Comparison of ENCODE assay signal across 8 cellular contexts in genomic region chr19:9309974-9310446, GRCh38. TPM values are rescaled to one million over a fixed set of nuclear protein-coding genes. Genes with fewer than 3 reads are reported as not detected.
A peak's percentile ranks its signal among the peaks of the same experiment; 100 is the strongest.
DNase-seq lines count a peak whose midpoint lies in the region; ATAC-seq and TF ChIP-seq lines count a peak whose summit lies in the region.

No MANE protein-coding gene starts in this region.

- peak overlapping the region; percentile 79 for H3K27ac ChIP-seq in BLaER1

- H3K4me3 ChIP-seq in BLaER1 (peak overlapping the region; percentile 97), fibroblast of pulmonary artery (replicated peaks; ENCODE audit: low read depth, low read length) (peak overlapping the region; percentile 77)

- no peaks in the 10 kb centered on the region for H3K27me3 ChIP-seq in BLaER1

- DNase-seq in NCI-H2196 (lab: John Stamatoyannopoulos, UW; ENCODE audit: unreplicated experiment) (peak; percentile 96), fibroblast of pulmonary artery (ENCODE audit: low read depth) (peak; percentile 93), ureter (ENCODE audit: low spot score) (peak; percentile 95)
- no peak for DNase-seq in activated CD4-positive, alpha-beta T cell treated with anti-CD3 and anti-CD28 coated beads, Interleukin-2, amount 10 ng/mL, durations not matched to agents 7 days and 5 days

- H3K4me1 ChIP-seq in BLaER1 = peaks cover 23% of the 10 kb centered on the region

- H3K36me3 ChIP-seq in BLaER1 = peaks cover 9% of the 10 kb centered on the region

- H3K27me3 Mint-ChIP-seq in activated CD4-positive, alpha-beta T cell treated with anti-CD3 and anti-CD28 coated beads, Interleukin-2, amount 10 ng/mL, durations not matched to agents 7 days and 5 days = no peaks in the 10 kb centered on the region
- peaks cover 3% of the 10 kb centered on the region for H3K27me3 Mint-ChIP-seq in nephron (ENCODE audit: low read depth)

- peaks cover 16% of the 10 kb centered on the region for H3K36me3 Mint-ChIP-seq in activated CD4-positive, alpha-beta T cell treated with anti-CD3 and anti-CD28 coated beads, Interleukin-2, amount 10 ng/mL, durations not matched to agents 7 days and 5 days (ENCODE audit: low read depth)
- peaks cover 15% of the 10 kb centered on the region for H3K36me3 Mint-ChIP-seq in nephron (ENCODE audit: low read depth)

- peak overlapping the region; percentile 99 for H3K27ac Mint-ChIP-seq in activated CD4-positive, alpha-beta T cell treated with anti-CD3 and anti-CD28 coated beads, Interleukin-2, amount 10 ng/mL, durations not matched to agents 7 days and 5 days
- peak overlapping the region; percentile 94 to 99 (median 99) for H3K27ac Mint-ChIP-seq in nephron

- ATAC-seq in GM19025 (IDR thresholded peaks at IDR 0.05; ENCODE audit: low read depth, unreplicated experiment) (peak; percentile 49), HG03139 (IDR thresholded peaks at IDR 0.05; ENCODE audit: unreplicated experiment) (peak; percentile 39)

- CTCF ChIA-PET in activated CD4-positive, alpha-beta T cell treated with anti-CD3 and anti-CD28 coated beads, Interleukin-2, amount 10 ng/mL, durations not matched to agents 7 days and 5 days (lab: Charles Lee) = interaction anchor here (1.3 kb wide), 1 partner anchor 126 kb away, joined by 3 read pairs; the partner anchor contains the start of gene ZNF266

- H3K9me3 Mint-ChIP-seq in activated CD4-positive, alpha-beta T cell treated with anti-CD3 and anti-CD28 coated beads, Interleukin-2, amount 10 ng/mL, durations not matched to agents 7 days and 5 days = peaks cover 26% of the 10 kb centered on the region
- H3K9me3 Mint-ChIP-seq in nephron = peaks cover 28% of the 10 kb centered on the region

- peaks cover 22% of the 10 kb centered on the region for H3K4me1 Mint-ChIP-seq in activated CD4-positive, alpha-beta T cell treated with anti-CD3 and anti-CD28 coated beads, Interleukin-2, amount 10 ng/mL, durations not matched to agents 7 days and 5 days
- H3K4me1 Mint-ChIP-seq in nephron = peaks cover 14% of the 10 kb centered on the region

- no peaks in the 10 kb centered on the region for H4K20me1 ChIP-seq in BLaER1

- peaks cover 12% of the 10 kb centered on the region for H3K9me3 ChIP-seq in BLaER1

- H3K9ac ChIP-seq in BLaER1 = peak overlapping the region; percentile 92

- H3K4me3 Mint-ChIP-seq in activated CD4-positive, alpha-beta T cell treated with anti-CD3 and anti-CD28 coated beads, Interleukin-2, amount 10 ng/mL, durations not matched to agents 7 days and 5 days = peak overlapping the region; percentile 78
- H3K4me3 Mint-ChIP-seq in nephron = peak overlapping the region; percentile 90 to 91 (median 90)

- TF ChIP-seq CTCF in fibroblast of pulmonary artery (IDR thresholded peaks at IDR 0.05; ENCODE audit: low read length, missing control alignments) (no peak), nephron (IDR thresholded peaks at IDR 0.05; ENCODE audit: unreplicated experiment in 3 of 3) (no peak)

- POLR2A ChIA-PET in activated CD4-positive, alpha-beta T cell treated with anti-CD3 and anti-CD28 coated beads, Interleukin-2, amount 10 ng/mL, durations not matched to agents 7 days and 5 days (lab: Charles Lee) = no interaction called here

- H3K4me2 ChIP-seq in BLaER1 = peak overlapping the region; percentile 24; the same call in 1 of the 2 replicates

RNA-seq across cellular contexts. Expression of gene ZNF699, which starts 0.4 kb away (rescaled TPM):
- total RNA-seq in activated CD4-positive, alpha-beta T cell treated with anti-CD3 and anti-CD28 coated beads, Interleukin-2, amount 10 ng/mL, durations not matched to agents 7 days and 5 days = 10 to 100 TPM in 1 of 2 experiments, 1 to 10 TPM in 1; 9.2 to 10.6 TPM
- 8.9 TPM for total RNA-seq in ureter

RNA-seq across cellular contexts. Expression of gene ZNF559, which starts 14.0 kb away (rescaled TPM):
- 10 to 100 TPM; 14.2 to 15.2 TPM for total RNA-seq in activated CD4-positive, alpha-beta T cell treated with anti-CD3 and anti-CD28 coated beads, Interleukin-2, amount 10 ng/mL, durations not matched to agents 7 days and 5 days
- total RNA-seq in ureter = 43.8 TPM

RNA-seq across cellular contexts. Expression of gene ZNF177, which starts 52.8 kb away (rescaled TPM):
- under 1 TPM; 0.69 to 0.75 TPM for total RNA-seq in activated CD4-positive, alpha-beta T cell treated with anti-CD3 and anti-CD28 coated beads, Interleukin-2, amount 10 ng/mL, durations not matched to agents 7 days and 5 days
- 3.7 TPM for total RNA-seq in ureter

RNA-seq across cellular contexts. Expression of gene OR7E24, which starts 59.3 kb away (rescaled TPM):
- not detected for total RNA-seq in activated CD4-positive, alpha-beta T cell treated with anti-CD3 and anti-CD28 coated beads, Interleukin-2, amount 10 ng/mL, durations not matched to agents 7 days and 5 days
- not detected for total RNA-seq in ureter
